ENCODE assay signal across 1 cellular context in genomic region chr15:93249599-93249998, GRCh38.
TF ChIP-seq lines count a peak whose summit lies in the region.

No MANE protein-coding gene starts in this region.

TF ChIP-seq in GM23338, 12 proteins besides CTCF, POLR2A, EP300 and RAD21 (continued from another document):
- no peak for TF ChIP-seq ZNF462 (CRISPR knock-in tag; IDR thresholded peaks at IDR 0.05)
- TF ChIP-seq, protein P1, sequence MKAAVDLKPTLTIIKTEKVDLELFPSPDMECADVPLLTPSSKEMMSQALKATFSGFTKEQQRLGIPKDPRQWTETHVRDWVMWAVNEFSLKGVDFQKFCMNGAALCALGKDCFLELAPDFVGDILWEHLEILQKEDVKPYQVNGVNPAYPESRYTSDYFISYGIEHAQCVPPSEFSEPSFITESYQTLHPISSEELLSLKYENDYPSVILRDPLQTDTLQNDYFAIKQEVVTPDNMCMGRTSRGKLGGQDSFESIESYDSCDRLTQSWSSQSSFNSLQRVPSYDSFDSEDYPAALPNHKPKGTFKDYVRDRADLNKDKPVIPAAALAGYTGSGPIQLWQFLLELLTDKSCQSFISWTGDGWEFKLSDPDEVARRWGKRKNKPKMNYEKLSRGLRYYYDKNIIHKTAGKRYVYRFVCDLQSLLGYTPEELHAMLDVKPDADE (IDR thresholded peaks at IDR 0.05), result no peak
- TF ChIP-seq EZH2phosphoT487 (IDR thresholded peaks at IDR 0.05; ENCODE audit: unreplicated experiment), result no peak
- no peak for TF ChIP-seq CREB1 (CRISPR knock-in tag; IDR thresholded peaks at IDR 0.05; ENCODE audit: low read depth)
